Comparison of ENCODE assay signal across 16 cellular contexts in the genomic region with DNA sequence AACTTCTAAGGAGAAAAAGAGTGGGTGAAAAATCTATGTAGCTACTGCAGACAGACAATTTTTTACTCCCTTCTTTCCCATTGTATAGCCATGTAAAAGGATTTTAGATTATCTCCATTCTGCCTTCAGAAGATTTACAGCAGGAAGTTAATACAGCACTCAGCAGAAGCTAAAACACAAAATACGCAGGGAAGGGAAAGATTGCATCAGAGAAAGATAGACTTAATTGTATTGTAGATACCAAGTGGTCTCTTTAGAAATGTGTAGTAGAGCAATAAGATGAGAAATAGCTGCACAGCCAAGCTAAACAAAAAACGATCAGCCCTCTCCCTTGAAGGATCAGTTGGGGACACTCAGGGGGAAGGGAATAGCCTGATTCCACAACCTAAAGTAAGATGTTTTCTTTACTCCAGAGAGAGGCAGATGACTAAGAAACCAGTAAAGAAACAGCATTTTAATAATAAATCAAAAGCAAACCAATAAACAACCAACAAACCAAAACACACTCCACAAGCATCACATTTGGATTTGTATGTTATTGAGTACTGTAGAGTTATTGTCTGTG.
DNase-seq lines count a peak whose midpoint lies in the region; ATAC-seq and TF ChIP-seq lines count a peak whose summit lies in the region.
"Had no signal": no experiment of that assay in that cellular context is flagged by ENCODE, and none has a peak within 500 bp of the region (broad histone marks: within the 10 kb centered on the region; RNA-seq: fewer than 3 reads in every experiment).

No MANE protein-coding gene starts in this region.

- H2AFZ ChIP-seq in DND-41 (ENCODE audit: low read depth, low read length) (peak overlapping the region; percentile 71), neuronal stem cell (ENCODE audit: low read length) (peak overlapping the region; percentile 77)

- H3K79me1 ChIP-seq in neuronal stem cell (ENCODE audit: low read depth, low read length), result no peaks in the 10 kb centered on the region

- H3K4me3 ChIP-seq in DND-41 (ENCODE audit: low read depth in 1 of 2, low read length in 2 of 2) (no peak overlapping the region), HUES64 (ENCODE audit: low read length) (no peak overlapping the region), astrocyte of the spinal cord (ENCODE audit: low read depth, low read length) (no peak overlapping the region), neuronal stem cell (ENCODE audit: low read length in 2 of 2) (no peak overlapping the region)
- H3K4me3 ChIP-seq: K562 had no signal

- no peak overlapping the region for H2BK12ac ChIP-seq in neuronal stem cell (ENCODE audit: low read length)

- H3K27me3 ChIP-seq in DND-41 (ENCODE audit: insufficient read depth, low read length, poor library complexity) (no peaks in the 10 kb centered on the region), HUES64 (ENCODE audit: insufficient read depth, low read length) (no peaks in the 10 kb centered on the region), neuronal stem cell (ENCODE audit: control insufficient read depth in 3 of 3, insufficient read depth in 3 of 3, low read depth in 1 of 3, low read length in 3 of 3) (no peaks in the 10 kb centered on the region)

- no peak overlapping the region for H2AK5ac ChIP-seq in neuronal stem cell (ENCODE audit: low read depth, low read length)

- no peak overlapping the region for H3K23ac ChIP-seq in neuronal stem cell (ENCODE audit: low read depth, low read length, poor library complexity)

- H3K9me3 ChIP-seq in DND-41 (ENCODE audit: insufficient read depth, low read length, severe bottlenecking) (no peaks in the 10 kb centered on the region), HUES64 (ENCODE audit: insufficient read depth, low read depth, low read length) (no peaks in the 10 kb centered on the region), neuronal stem cell (replicated peaks in 1 of 2; ENCODE audit: control insufficient read depth in 2 of 2, insufficient read depth in 1 of 2, low read depth in 1 of 2, low read length in 2 of 2) (peaks cover 0 to 7% of the 10 kb centered on the region in 2 donors)

- TF ChIP-seq CTCF in DND-41 (IDR thresholded peaks at IDR 0.05; ENCODE audit: borderline replicate concordance, extremely low read depth, low read length, poor library complexity, severe bottlenecking) (no peak), astrocyte of the spinal cord (IDR thresholded peaks at IDR 0.05; ENCODE audit: low read depth, low read length) (no peak)

- H3K36me3 ChIP-seq in DND-41 (ENCODE audit: insufficient read depth, low read length) (no peaks in the 10 kb centered on the region), HUES64 (ENCODE audit: insufficient read depth, low read length) (no peaks in the 10 kb centered on the region), neuronal stem cell (replicated peaks in 1 of 2; ENCODE audit: control insufficient read depth in 2 of 2, insufficient read depth in 2 of 2, low read length in 2 of 2) (no peaks in the 10 kb centered on the region)

- no peak overlapping the region for H4K8ac ChIP-seq in neuronal stem cell (ENCODE audit: low read depth, low read length)

- H4K91ac ChIP-seq in neuronal stem cell (ENCODE audit: low read depth, low read length, poor library complexity), result no peak overlapping the region

- no peak overlapping the region for H2BK5ac ChIP-seq in neuronal stem cell (ENCODE audit: low read length)

- H4K20me1 ChIP-seq in DND-41 (ENCODE audit: insufficient read depth, low read length), result no peaks in the 10 kb centered on the region

- no peak for DNase-seq in DND-41
- peak; percentile 16 for DNase-seq in astrocyte of the spinal cord (ENCODE audit: low read depth, low spot score)
- no peak for DNase-seq in neuronal stem cell (ENCODE audit: low spot score)
- no peak for DNase-seq in HT-29 (ENCODE audit: low spot score)
- DNase-seq in NCI-H774 (lab: John Stamatoyannopoulos, UW), result no peak
- DNase-seq: ACHN; CD8-positive, alpha-beta T cell; HCEC 1CT; NCI-H1092; NCI-H1694; NCI-H2107; NCI-H446; SHP77 had no signal

- H2BK120ac ChIP-seq in neuronal stem cell (ENCODE audit: low read depth, low read length), result no peak overlapping the region

- no peak overlapping the region for H2BK15ac ChIP-seq in neuronal stem cell (ENCODE audit: low read length)

- no peaks in the 10 kb centered on the region for H3K79me2 ChIP-seq in DND-41 (ENCODE audit: insufficient read depth, low read length)

- no peak overlapping the region for H3K14ac ChIP-seq in neuronal stem cell (ENCODE audit: low read length)

- H3K18ac ChIP-seq in neuronal stem cell (ENCODE audit: low read length), result no peak overlapping the region

- no peak overlapping the region for H3K4ac ChIP-seq in neuronal stem cell (ENCODE audit: low read length)

- peak; percentile 74 for ATAC-seq in DND-41 (ENCODE audit: insufficient read depth, low read depth)
- ATAC-seq in HG03045 (IDR thresholded peaks at IDR 0.05; ENCODE audit: unreplicated experiment), result no peak
- ATAC-seq: CD8-positive, alpha-beta T cell; K562 had no signal

- H3K9ac ChIP-seq in DND-41 (ENCODE audit: low read depth, low read length), result peak overlapping the region; percentile 18
- peak overlapping the region; percentile 35; the same call in 1 of the 2 replicates for H3K9ac ChIP-seq in HUES64 (ENCODE audit: low read depth, low read length)
- no peak overlapping the region for H3K9ac ChIP-seq in neuronal stem cell (ENCODE audit: low read depth, low read length, poor library complexity)

- in situ Hi-C loops in astrocyte of the spinal cord (cut with HindIII; ENCODE audit: low sequenced_read_pairs), result no loop called here

- peak overlapping the region; percentile 45 for H3K27ac ChIP-seq in DND-41 (ENCODE audit: low read length)
- H3K27ac ChIP-seq in HUES64 (ENCODE audit: low read depth, low read length), result no peak overlapping the region
- no peak overlapping the region for H3K27ac ChIP-seq in neuronal stem cell (replicated peaks; ENCODE audit: low read length)

- H3K4me2 ChIP-seq in DND-41 (ENCODE audit: insufficient read depth, low read length), result peak overlapping the region; percentile 18; the same call in 1 of the 2 replicates
- no peak overlapping the region for H3K4me2 ChIP-seq in neuronal stem cell (ENCODE audit: insufficient read depth, low read length, poor library complexity, severe bottlenecking)

- WGBS in HUES64, result 100% methylated on average over 2 of the region's 2 CpGs
- WGBS in neuronal stem cell (ENCODE audit: extremely low coverage in 2 of 2, insufficient read length in 2 of 2, insufficient replicate concordance in 1 of 2), 2 donors, result no CpG with 5 or more reads among the region's 2 CpGs

- H3K4me1 ChIP-seq in DND-41 (ENCODE audit: insufficient read depth, low read length) (peaks cover 20% of the 10 kb centered on the region), HUES64 (ENCODE audit: insufficient read depth, low read length) (peaks cover 5% of the 10 kb centered on the region; the same call in 1 of the 2 replicates), neuronal stem cell (ENCODE audit: control insufficient read depth in 2 of 2, insufficient read depth in 1 of 2, low read depth in 1 of 2, low read length in 2 of 2) (peaks cover 3 to 5% of the 10 kb centered on the region in 2 donors)
